Comparison of ENCODE assay signal across 14 cellular contexts in the genomic region with DNA sequence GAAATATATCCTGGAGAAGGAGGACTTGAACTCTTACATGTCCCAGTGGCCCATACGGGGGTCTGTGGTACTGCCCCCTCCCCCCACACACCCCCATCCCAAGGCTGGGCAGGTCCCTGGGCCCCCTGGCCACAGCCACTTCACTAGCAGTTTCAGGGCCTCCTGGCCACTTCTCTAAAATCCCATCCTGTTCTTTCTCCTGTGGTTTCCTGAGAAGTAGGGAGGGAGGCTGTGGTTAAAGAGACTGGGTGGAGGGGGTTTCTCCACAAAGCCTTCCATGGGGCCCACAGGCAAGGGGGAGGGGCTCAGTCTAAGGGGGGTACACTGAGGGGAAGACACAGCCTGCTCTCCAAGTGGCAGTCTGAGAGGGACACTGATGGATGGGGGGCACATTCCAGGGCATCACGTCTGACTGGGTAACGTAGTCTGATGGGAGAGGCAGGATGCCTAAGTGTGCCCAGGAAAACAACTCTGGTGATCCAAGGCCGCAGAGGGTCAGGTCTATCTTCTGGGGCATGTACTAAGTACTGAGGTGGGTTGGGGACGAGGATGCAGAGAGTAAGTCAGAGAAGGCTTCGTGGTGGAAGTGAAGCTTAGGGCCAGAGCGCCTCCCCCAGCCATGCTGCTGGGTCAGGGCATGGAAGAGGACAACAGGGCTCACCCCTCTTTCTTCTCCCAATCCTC. TPM values are rescaled to one million over a fixed set of nuclear protein-coding genes. Genes with fewer than 3 reads are reported as not detected.
DNase-seq lines count a peak whose midpoint lies in the region; ATAC-seq and TF ChIP-seq lines count a peak whose summit lies in the region.
"Had no signal": no experiment of that assay in that cellular context is flagged by ENCODE, and none has a peak within 500 bp of the region (broad histone marks: within the 10 kb centered on the region; RNA-seq: fewer than 3 reads in every experiment).

No MANE protein-coding gene starts in this region.

- no peak overlapping the region for H3K9ac ChIP-seq in IMR-90 (ENCODE audit: low read depth, low read length)
- no peak overlapping the region for H3K9ac ChIP-seq in mesendoderm (ENCODE audit: low read length)

- peaks cover 6% of the 10 kb centered on the region; the same call in 1 of the 2 replicates for H3K27me3 ChIP-seq in IMR-90 (ENCODE audit: control insufficient read depth, insufficient read depth, low read length)
- H3K27me3 ChIP-seq in lower lobe of right lung (ENCODE audit: low read depth) = no peaks in the 10 kb centered on the region
- H3K27me3 ChIP-seq in mesendoderm (ENCODE audit: insufficient read depth, low read length, poor library complexity) = no peaks in the 10 kb centered on the region
- no peaks in the 10 kb centered on the region for H3K27me3 ChIP-seq in esophagus squamous epithelium
- H3K27me3 ChIP-seq: BE2C, hepatocyte, tibial artery had no signal

- H3K27me3 Mint-ChIP-seq in activated T-helper 17 cell treated with anti-CD3 and anti-CD28 coated beads, Interleukin-2, amount 50 U/mL, for 72 hours = no peaks in the 10 kb centered on the region

- H3K79me2 ChIP-seq in mesendoderm (ENCODE audit: control insufficient read depth, insufficient read depth, low read length) = no peaks in the 10 kb centered on the region
- H3K79me2 ChIP-seq: hepatocyte had no signal

- H3K23ac ChIP-seq in IMR-90 (ENCODE audit: low read depth, low read length) (no peak overlapping the region), mesendoderm (ENCODE audit: low read length) (no peak overlapping the region)

- no peak for TF ChIP-seq RAD21 in IMR-90 (IDR thresholded peaks at IDR 0.05; ENCODE audit: low read length)

- no peak overlapping the region for H2BK120ac ChIP-seq in IMR-90 (ENCODE audit: low read depth, low read length)
- no peak overlapping the region for H2BK120ac ChIP-seq in mesendoderm (ENCODE audit: low read depth, low read length)

- POLR2A ChIA-PET in IMR-90 (lab: Charles Lee; ENCODE audit: unreplicated experiment) = no interaction called here

- H3K4me1 ChIP-seq in IMR-90 (ENCODE audit: control insufficient read depth, insufficient read depth, low read length) = no peaks in the 10 kb centered on the region
- H3K4me1 ChIP-seq in lower lobe of right lung = peaks cover 6% of the 10 kb centered on the region
- H3K4me1 ChIP-seq in mesendoderm (ENCODE audit: control insufficient read depth, low read depth, low read length) = no peaks in the 10 kb centered on the region
- H3K4me1 ChIP-seq in esophagus squamous epithelium = peaks cover 0 to 21% (median 0%) of the 10 kb centered on the region in 3 donors

- no peak overlapping the region for H3K4me3 Mint-ChIP-seq in activated T-helper 17 cell treated with anti-CD3 and anti-CD28 coated beads, Interleukin-2, amount 50 U/mL, for 72 hours

- H3K4me2 ChIP-seq in IMR-90 (ENCODE audit: low read depth, low read length) (no peak overlapping the region), mesendoderm (ENCODE audit: low read length) (no peak overlapping the region)
- H3K4me2 ChIP-seq: hepatocyte had no signal

- CTCF ChIA-PET in IMR-90 (lab: Yijun Ruan, JAX) = no interaction called here

- H2AK9ac ChIP-seq in IMR-90 (replicated peaks; ENCODE audit: low read depth, low read length, poor library complexity) = peak overlapping the region; percentile 65

- intact Hi-C loops in IMR-90 (cut with micrococcal nuclease) (no loop called here), lower lobe of right lung (cut with DNase I) (no loop called here), esophagus squamous epithelium (cut with DNase I) (no loop called here)

- no peak overlapping the region for H3K18ac ChIP-seq in IMR-90 (ENCODE audit: low read depth, low read length)
- no peak overlapping the region for H3K18ac ChIP-seq in mesendoderm (ENCODE audit: low read length)

- H3K9me3 ChIP-seq in IMR-90 (ENCODE audit: control insufficient read depth, insufficient read depth, low read length) (peaks cover 2% of the 10 kb centered on the region; the same call in 1 of the 2 replicates), lower lobe of right lung (peaks cover 1% of the 10 kb centered on the region), esophagus squamous epithelium (no peaks in the 10 kb centered on the region)
- H3K9me3 ChIP-seq: BE2C, tibial artery had no signal

- no peaks in the 10 kb centered on the region for H3K9me3 Mint-ChIP-seq in activated T-helper 17 cell treated with anti-CD3 and anti-CD28 coated beads, Interleukin-2, amount 50 U/mL, for 72 hours

- H4K5ac ChIP-seq in IMR-90 (ENCODE audit: low read depth, low read length) (no peak overlapping the region), mesendoderm (ENCODE audit: low read length) (no peak overlapping the region)

- H3K4me1 Mint-ChIP-seq in activated T-helper 17 cell treated with anti-CD3 and anti-CD28 coated beads, Interleukin-2, amount 50 U/mL, for 72 hours = peaks cover 8% of the 10 kb centered on the region

- H4K20me1 ChIP-seq in IMR-90 (ENCODE audit: insufficient read depth, low read length) = no peaks in the 10 kb centered on the region

- no peak for TF ChIP-seq CTCF in IMR-90 (conservative IDR thresholded peaks at IDR 0.05; ENCODE audit: low read depth, low read length)
- no peak for TF ChIP-seq CTCF in lower lobe of right lung (IDR thresholded peaks at IDR 0.05)
- no peak for TF ChIP-seq CTCF in esophagus squamous epithelium (IDR thresholded peaks at IDR 0.05)

- ATAC-seq in IMR-90 (ENCODE audit: low read depth) (no peak), lower lobe of right lung (peak; percentile 19 to 28)
- ATAC-seq in activated T-helper 17 cell treated with anti-CD3 and anti-CD28 coated beads, Interleukin-2, amount 50 U/mL, for 72 hours (replicated peaks) = no peak
- ATAC-seq: naive thymus-derived CD8-positive, alpha-beta T cell had no signal

- no peak overlapping the region for H2BK20ac ChIP-seq in IMR-90 (ENCODE audit: low read depth, low read length)

- H3K4me3 ChIP-seq in IMR-90 (ENCODE audit: insufficient read depth, low read depth, low read length) (no peak overlapping the region), lower lobe of right lung (no peak overlapping the region), mesendoderm (ENCODE audit: low read length) (no peak overlapping the region), esophagus squamous epithelium (no peak overlapping the region)
- H3K4me3 ChIP-seq: hepatocyte, tibial artery had no signal

- TF ChIP-seq POLR2A in IMR-90 (IDR thresholded peaks at IDR 0.05; ENCODE audit: low read depth, low read length) = no peak
- TF ChIP-seq POLR2A in esophagus squamous epithelium (IDR thresholded peaks at IDR 0.05) = no peak

- H3K56ac ChIP-seq in IMR-90 (ENCODE audit: extremely low read depth, insufficient read depth, low read length) (no peak overlapping the region), mesendoderm (ENCODE audit: low read length) (no peak overlapping the region)

- 64% methylated on average over 3 of the region's 7 CpGs; no CpG with 5 or more reads in 1 of the 2 experiments for WGBS in IMR-90 (ENCODE audit: extremely low coverage in 2 of 2, insufficient read length in 1 of 2), 2 experiments
- no CpG with 5 or more reads among the region's 7 CpGs for WGBS in mesendoderm (ENCODE audit: extremely low coverage, insufficient coverage, low lambda C conversion rate)
- 65 to 72% methylated on average over 6 of the region's 7 CpGs for WGBS in esophagus squamous epithelium, 2 donors

- no peak overlapping the region for H2AK5ac ChIP-seq in IMR-90 (ENCODE audit: low read depth, low read length)
- no peak overlapping the region for H2AK5ac ChIP-seq in mesendoderm (ENCODE audit: low read length)

- H3K9me1 ChIP-seq in IMR-90 (ENCODE audit: insufficient read depth, low read length) = no peaks in the 10 kb centered on the region

- no peak overlapping the region for H3K14ac ChIP-seq in IMR-90 (replicated peaks; ENCODE audit: low read depth, low read length)

- no peak overlapping the region for H2AFZ ChIP-seq in IMR-90 (replicated peaks; ENCODE audit: low read length, poor library complexity)
- H2AFZ ChIP-seq: hepatocyte had no signal

- dilution Hi-C loops in IMR-90 (cut with HindIII; ENCODE audit: low sequenced_read_pairs, unreplicated experiment) = no loop called here

- in situ Hi-C loops in IMR-90 (cut with MboI; ENCODE audit: low sequenced_read_pairs) = no loop called here

- H3K27ac ChIP-seq in IMR-90 (ENCODE audit: insufficient read depth, low read length) (no peak overlapping the region), lower lobe of right lung (no peak overlapping the region), mesendoderm (ENCODE audit: low read depth, low read length) (no peak overlapping the region), esophagus squamous epithelium (no peak overlapping the region)
- H3K27ac ChIP-seq: hepatocyte, tibial artery had no signal

- BruUV-seq in IMR-90 (replicated peaks; lab: Mats Ljungman, UMichigan) = no TSS peak

- H4K8ac ChIP-seq in IMR-90 (ENCODE audit: low read depth in 2 of 2, low read length in 2 of 2) (no peak overlapping the region), mesendoderm (ENCODE audit: low read depth, low read length) (no peak overlapping the region)

- no peak overlapping the region for H4K91ac ChIP-seq in IMR-90 (ENCODE audit: insufficient read depth, low read depth, low read length)

- DNase-seq in CD1c-positive myeloid dendritic cell (ENCODE audit: extremely low spot score) = peak; percentile 44
- DNase-seq in IMR-90 = no peak
- DNase-seq in SKM-1 (lab: John Stamatoyannopoulos, UW; ENCODE audit: unreplicated experiment) = peak; percentile 80
- DNase-seq in lower lobe of right lung = no peak
- no peak for DNase-seq in dedifferentiated amniotic fluid mesenchymal stem cell (ENCODE audit: extremely low spot score)
- DNase-seq in mesendoderm = no peak
- no peak for DNase-seq in esophagus squamous epithelium (lab: John Stamatoyannopoulos, UW)
- DNase-seq: activated CD4-positive, alpha-beta T cell treated with anti-CD3 and anti-CD28 coated beads, Interleukin-2, amount 50 U/mL, for 4 hours; stimulated activated CD8-positive, alpha-beta memory T cell treated with anti-CD3 and anti-CD28 coated beads, Interleukin-4, amount 100 ng/mL, for 48 hours; tibial artery had no signal

- H3K36me3 ChIP-seq in IMR-90 (ENCODE audit: control insufficient read depth, insufficient read depth, low read length) (no peaks in the 10 kb centered on the region), lower lobe of right lung (no peaks in the 10 kb centered on the region), mesendoderm (ENCODE audit: control insufficient read depth, insufficient read depth, low read length) (no peaks in the 10 kb centered on the region), esophagus squamous epithelium (no peaks in the 10 kb centered on the region)
- H3K36me3 ChIP-seq: BE2C, tibial artery had no signal

- H3K79me1 ChIP-seq in IMR-90 (ENCODE audit: low read depth in 1 of 2, low read length in 2 of 2) (no peaks in the 10 kb centered on the region), mesendoderm (ENCODE audit: low read length) (no peaks in the 10 kb centered on the region)

- H3K27ac Mint-ChIP-seq in activated T-helper 17 cell treated with anti-CD3 and anti-CD28 coated beads, Interleukin-2, amount 50 U/mL, for 72 hours = no peak overlapping the region

- H2BK5ac ChIP-seq in IMR-90 (ENCODE audit: low read depth, low read length, poor library complexity, severe bottlenecking) = no peak overlapping the region
- no peak overlapping the region for H2BK5ac ChIP-seq in mesendoderm (ENCODE audit: low read length)

- H3K36me3 Mint-ChIP-seq in activated T-helper 17 cell treated with anti-CD3 and anti-CD28 coated beads, Interleukin-2, amount 50 U/mL, for 72 hours (ENCODE audit: low read depth) = no peaks in the 10 kb centered on the region
- H3K36me3 Mint-ChIP-seq: naive thymus-derived CD8-positive, alpha-beta T cell had no signal

- H3K4ac ChIP-seq in IMR-90 (ENCODE audit: low read depth, low read length) = no peak overlapping the region
- no peak overlapping the region for H3K4ac ChIP-seq in mesendoderm (ENCODE audit: low read depth, low read length)

- H2BK15ac ChIP-seq in IMR-90 (ENCODE audit: low read depth, low read length) (no peak overlapping the region), mesendoderm (replicated peaks; ENCODE audit: low read depth) (no peak overlapping the region)

RNA-seq across cellular contexts. Expression of a gene that starts 48.0 kb away (rescaled TPM):
- total RNA-seq in IMR-90 (2012; rRNA removed) (1.3 and 1.9 TPM in 2 replicates), lower lobe of right lung (36.3 TPM), esophagus squamous epithelium (10 to 100 TPM; 12.3 to 33.3 (median 21.5) TPM)
- 5.7 and 7.0 TPM in 2 replicates for polyA plus RNA-seq in IMR-90 (2012; rRNA removed)
- 3.1 and 5.9 TPM in 2 replicates for polyA plus RNA-seq in IMR-90 (2012; cell fraction: cytosol; rRNA removed)
- polyA plus RNA-seq in IMR-90 (2012; cell fraction: nucleus; rRNA removed; ENCODE audit: low replicate concordance) = 6.0 and 10.0 TPM in 2 replicates
- 10 to 100 TPM; 20.4 to 32.3 TPM for total RNA-seq in activated T-helper 17 cell treated with anti-CD3 and anti-CD28 coated beads, Interleukin-2, amount 50 U/mL, for 72 hours
- polyA plus RNA-seq in mesendoderm (2013, experiment 1 of 2) = 8.7 TPM
- 9.6 TPM for polyA plus RNA-seq in mesendoderm (2013, experiment 2 of 2)

Comparison
In these comparisons a context has a peak if more than half of its experiments do, and no peak if none do; other contexts are left out.
1. DNase-seq: peak in CD1c-positive myeloid dendritic cell (single experiment) and SKM-1 (single experiment); none in IMR-90 (single experiment), lower lobe of right lung (single experiment), dedifferentiated amniotic fluid mesenchymal stem cell (single experiment), mesendoderm (single experiment) and esophagus squamous epithelium (single experiment).
2. ATAC-seq: peak in lower lobe of right lung (2 of 2); none in IMR-90 (single experiment) and activated T-helper 17 cell treated with anti-CD3 and anti-CD28 coated beads, Interleukin-2, amount 50 U/mL, for 72 hours (single experiment).